Comparison of ENCODE assay signal across 1 cellular context in genomic region chr5:118919016-118919415, GRCh38.
TF ChIP-seq lines count a peak whose summit lies in the region.

No MANE protein-coding gene starts in this region.

TF ChIP-seq in GM23338, 12 proteins besides CTCF, POLR2A, EP300 and RAD21 (continued from another document):
- TF ChIP-seq, protein P1, sequence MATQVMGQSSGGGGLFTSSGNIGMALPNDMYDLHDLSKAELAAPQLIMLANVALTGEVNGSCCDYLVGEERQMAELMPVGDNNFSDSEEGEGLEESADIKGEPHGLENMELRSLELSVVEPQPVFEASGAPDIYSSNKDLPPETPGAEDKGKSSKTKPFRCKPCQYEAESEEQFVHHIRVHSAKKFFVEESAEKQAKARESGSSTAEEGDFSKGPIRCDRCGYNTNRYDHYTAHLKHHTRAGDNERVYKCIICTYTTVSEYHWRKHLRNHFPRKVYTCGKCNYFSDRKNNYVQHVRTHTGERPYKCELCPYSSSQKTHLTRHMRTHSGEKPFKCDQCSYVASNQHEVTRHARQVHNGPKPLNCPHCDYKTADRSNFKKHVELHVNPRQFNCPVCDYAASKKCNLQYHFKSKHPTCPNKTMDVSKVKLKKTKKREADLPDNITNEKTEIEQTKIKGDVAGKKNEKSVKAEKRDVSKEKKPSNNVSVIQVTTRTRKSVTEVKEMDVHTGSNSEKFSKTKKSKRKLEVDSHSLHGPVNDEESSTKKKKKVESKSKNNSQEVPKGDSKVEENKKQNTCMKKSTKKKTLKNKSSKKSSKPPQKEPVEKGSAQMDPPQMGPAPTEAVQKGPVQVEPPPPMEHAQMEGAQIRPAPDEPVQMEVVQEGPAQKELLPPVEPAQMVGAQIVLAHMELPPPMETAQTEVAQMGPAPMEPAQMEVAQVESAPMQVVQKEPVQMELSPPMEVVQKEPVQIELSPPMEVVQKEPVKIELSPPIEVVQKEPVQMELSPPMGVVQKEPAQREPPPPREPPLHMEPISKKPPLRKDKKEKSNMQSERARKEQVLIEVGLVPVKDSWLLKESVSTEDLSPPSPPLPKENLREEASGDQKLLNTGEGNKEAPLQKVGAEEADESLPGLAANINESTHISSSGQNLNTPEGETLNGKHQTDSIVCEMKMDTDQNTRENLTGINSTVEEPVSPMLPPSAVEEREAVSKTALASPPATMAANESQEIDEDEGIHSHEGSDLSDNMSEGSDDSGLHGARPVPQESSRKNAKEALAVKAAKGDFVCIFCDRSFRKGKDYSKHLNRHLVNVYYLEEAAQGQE (IDR thresholded peaks at IDR 0.05; ENCODE audit: unreplicated experiment): no peak
- TF ChIP-seq POLR2AphosphoS5 (IDR thresholded peaks at IDR 0.05; ENCODE audit: low read depth): no peak
- TF ChIP-seq, protein P2, sequence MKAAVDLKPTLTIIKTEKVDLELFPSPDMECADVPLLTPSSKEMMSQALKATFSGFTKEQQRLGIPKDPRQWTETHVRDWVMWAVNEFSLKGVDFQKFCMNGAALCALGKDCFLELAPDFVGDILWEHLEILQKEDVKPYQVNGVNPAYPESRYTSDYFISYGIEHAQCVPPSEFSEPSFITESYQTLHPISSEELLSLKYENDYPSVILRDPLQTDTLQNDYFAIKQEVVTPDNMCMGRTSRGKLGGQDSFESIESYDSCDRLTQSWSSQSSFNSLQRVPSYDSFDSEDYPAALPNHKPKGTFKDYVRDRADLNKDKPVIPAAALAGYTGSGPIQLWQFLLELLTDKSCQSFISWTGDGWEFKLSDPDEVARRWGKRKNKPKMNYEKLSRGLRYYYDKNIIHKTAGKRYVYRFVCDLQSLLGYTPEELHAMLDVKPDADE (IDR thresholded peaks at IDR 0.05): no peak
